ENCODE assay signal across 2 cellular contexts in the genomic region with DNA sequence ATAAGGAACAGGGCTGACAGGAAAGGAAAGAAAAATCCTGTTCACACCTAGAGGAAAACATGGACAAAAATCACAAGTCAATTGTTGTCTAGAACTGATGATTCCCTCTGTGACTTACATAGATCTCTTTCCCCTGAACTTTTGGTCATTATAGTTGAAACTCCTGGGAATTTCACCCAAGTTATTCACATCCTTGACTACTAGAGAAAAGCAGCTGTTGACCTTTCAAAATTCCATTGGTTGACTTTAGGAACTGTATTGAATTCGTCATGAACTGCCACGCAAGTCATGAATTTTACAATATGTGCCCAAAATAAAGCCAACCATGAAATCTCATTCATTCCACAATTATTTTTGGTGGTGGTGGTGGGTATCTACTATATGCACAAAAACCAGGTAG.
TF ChIP-seq lines count a peak whose summit lies in the region.

No MANE protein-coding gene starts in this region.

TF ChIP-seq in IMR-90, 13 proteins besides CTCF, POLR2A, EP300 and RAD21 (continued from another document):
- TF ChIP-seq BHLHE40 (IDR thresholded peaks at IDR 0.05; ENCODE audit: low read depth, low read length): no peak
- TF ChIP-seq RFX5 (IDR thresholded peaks at IDR 0.05; ENCODE audit: low read depth, low read length): no peak
- TF ChIP-seq FOS (IDR thresholded peaks at IDR 0.05; ENCODE audit: low read depth, low read length): no peak
- TF ChIP-seq CHD1 (IDR thresholded peaks at IDR 0.05; ENCODE audit: low read depth, low read length): no peak
- no peak for TF ChIP-seq SMC3 (IDR thresholded peaks at IDR 0.05; ENCODE audit: low read depth, low read length)
- no peak for TF ChIP-seq MAZ (IDR thresholded peaks at IDR 0.05; ENCODE audit: borderline replicate concordance, low read depth, low read length)
- no peak for TF ChIP-seq CEBPB (IDR thresholded peaks at IDR 0.05; ENCODE audit: low read depth, low read length)
- TF ChIP-seq, protein P1, sequence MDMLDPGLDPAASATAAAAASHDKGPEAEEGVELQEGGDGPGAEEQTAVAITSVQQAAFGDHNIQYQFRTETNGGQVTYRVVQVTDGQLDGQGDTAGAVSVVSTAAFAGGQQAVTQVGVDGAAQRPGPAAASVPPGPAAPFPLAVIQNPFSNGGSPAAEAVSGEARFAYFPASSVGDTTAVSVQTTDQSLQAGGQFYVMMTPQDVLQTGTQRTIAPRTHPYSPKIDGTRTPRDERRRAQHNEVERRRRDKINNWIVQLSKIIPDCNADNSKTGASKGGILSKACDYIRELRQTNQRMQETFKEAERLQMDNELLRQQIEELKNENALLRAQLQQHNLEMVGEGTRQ (IDR thresholded peaks at IDR 0.05; ENCODE audit: low read depth, low read length): no peak
- TF ChIP-seq NFE2L2 (IDR thresholded peaks at IDR 0.05; ENCODE audit: low read depth, low read length): no peak
- TF ChIP-seq MXI1 (IDR thresholded peaks at IDR 0.05; ENCODE audit: borderline replicate concordance, low read depth, low read length): no peak
- TF ChIP-seq MAFK (IDR thresholded peaks at IDR 0.05; ENCODE audit: low read depth, low read length): no peak
- TF ChIP-seq, protein P2, sequence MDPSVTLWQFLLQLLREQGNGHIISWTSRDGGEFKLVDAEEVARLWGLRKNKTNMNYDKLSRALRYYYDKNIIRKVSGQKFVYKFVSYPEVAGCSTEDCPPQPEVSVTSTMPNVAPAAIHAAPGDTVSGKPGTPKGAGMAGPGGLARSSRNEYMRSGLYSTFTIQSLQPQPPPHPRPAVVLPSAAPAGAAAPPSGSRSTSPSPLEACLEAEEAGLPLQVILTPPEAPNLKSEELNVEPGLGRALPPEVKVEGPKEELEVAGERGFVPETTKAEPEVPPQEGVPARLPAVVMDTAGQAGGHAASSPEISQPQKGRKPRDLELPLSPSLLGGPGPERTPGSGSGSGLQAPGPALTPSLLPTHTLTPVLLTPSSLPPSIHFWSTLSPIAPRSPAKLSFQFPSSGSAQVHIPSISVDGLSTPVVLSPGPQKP (IDR thresholded peaks at IDR 0.05; ENCODE audit: borderline replicate concordance, low read depth, low read length): no peak

TF ChIP-seq in endothelial cell of umbilical vein, 7 proteins besides CTCF, POLR2A, EP300 and RAD21 (continued from another document):
- no peak for TF ChIP-seq POLR2AphosphoS5 (IDR thresholded peaks at IDR 0.05; ENCODE audit: insufficient read depth, low read depth, low read length)
- TF ChIP-seq FOS (IDR thresholded peaks at IDR 0.05; ENCODE audit: borderline replicate concordance, insufficient read depth, low read length): no peak
- no peak for TF ChIP-seq GATA2 (IDR thresholded peaks at IDR 0.05; ENCODE audit: insufficient read depth, insufficient read length, low read depth, low read length)
- no peak for TF ChIP-seq MYC (IDR thresholded peaks at IDR 0.05; ENCODE audit: low read depth, low read length)
- TF ChIP-seq, protein P3, sequence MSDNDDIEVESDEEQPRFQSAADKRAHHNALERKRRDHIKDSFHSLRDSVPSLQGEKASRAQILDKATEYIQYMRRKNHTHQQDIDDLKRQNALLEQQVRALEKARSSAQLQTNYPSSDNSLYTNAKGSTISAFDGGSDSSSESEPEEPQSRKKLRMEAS (IDR thresholded peaks at IDR 0.05; ENCODE audit: insufficient read depth, insufficient read length): no peak
- no peak for TF ChIP-seq JUN (IDR thresholded peaks at IDR 0.05; ENCODE audit: borderline replicate concordance, insufficient read depth, insufficient read length, low read depth)
